Comparison of ENCODE assay signal across 8 cellular contexts in the genomic region with DNA sequence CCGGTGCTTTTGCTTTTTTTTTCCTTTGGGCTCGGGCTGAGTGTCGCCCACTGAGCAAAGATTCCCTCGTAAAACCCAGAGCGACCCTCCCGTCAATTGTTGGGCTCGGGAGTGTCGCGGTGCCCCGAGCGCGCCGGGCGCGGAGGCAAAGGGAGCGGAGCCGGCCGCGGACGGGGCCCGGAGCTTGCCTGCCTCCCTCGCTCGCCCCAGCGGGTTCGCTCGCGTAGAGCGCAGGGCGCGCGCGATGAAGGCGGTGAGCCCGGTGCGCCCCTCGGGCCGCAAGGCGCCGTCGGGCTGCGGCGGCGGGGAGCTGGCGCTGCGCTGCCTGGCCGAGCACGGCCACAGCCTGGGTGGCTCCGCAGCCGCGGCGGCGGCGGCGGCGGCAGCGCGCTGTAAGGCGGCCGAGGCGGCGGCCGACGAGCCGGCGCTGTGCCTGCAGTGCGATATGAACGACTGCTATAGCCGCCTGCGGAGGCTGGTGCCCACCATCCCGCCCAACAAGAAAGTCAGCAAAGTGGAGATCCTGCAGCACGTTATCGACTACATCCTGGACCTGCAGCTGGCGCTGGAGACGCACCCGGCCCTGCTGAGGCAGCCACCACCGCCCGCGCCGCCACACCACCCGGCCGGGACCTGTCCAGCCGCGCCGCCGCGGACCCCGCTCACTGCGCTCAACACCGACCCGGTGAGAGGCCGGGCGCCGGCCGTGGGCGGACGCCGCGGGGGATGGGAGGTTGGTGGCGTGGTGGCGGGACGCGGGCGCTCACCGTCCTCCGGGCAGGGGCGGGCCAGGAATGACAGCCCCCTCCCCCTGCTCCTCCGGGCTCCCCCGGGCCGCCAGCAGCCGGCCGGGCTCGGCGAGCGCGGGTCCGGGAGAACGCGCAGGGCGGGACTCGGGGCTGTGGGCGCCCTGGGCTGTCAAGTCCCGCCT. TPM values are rescaled to one million over a fixed set of nuclear protein-coding genes. Genes with fewer than 3 reads are reported as not detected.
A peak's percentile ranks its signal among the peaks of the same experiment; 100 is the strongest.
DNase-seq lines count a peak whose midpoint lies in the region; ATAC-seq and TF ChIP-seq lines count a peak whose summit lies in the region.

No MANE protein-coding gene starts in this region.

- TF ChIP-seq POLR2A in upper lobe of left lung (IDR thresholded peaks at IDR 0.05): peak in 1 of 4 donors; percentile 42

- peaks cover 59% of the 10 kb centered on the region for H3K27me3 Mint-ChIP-seq in stimulated activated naive CD8-positive, alpha-beta T cell treated with anti-CD3 and anti-CD28 coated beads, Interleukin-15, amount 100 ng/mL, for 72 hours

- no peaks in the 10 kb centered on the region for H3K9me3 ChIP-seq in upper lobe of left lung

- no peak for DNase-seq in stimulated activated naive CD8-positive, alpha-beta T cell treated with anti-CD3 and anti-CD28 coated beads, Interleukin-15, amount 100 ng/mL, for 72 hours
- no peak for DNase-seq in stimulated activated naive CD8-positive, alpha-beta T cell treated with anti-CD3 and anti-CD28 coated beads, Interleukin-15, Interleukin-2, amounts not matched to agents 100 U/mL and 50 U/mL, for 24 hours
- DNase-seq in cerebellum (ENCODE audit: low spot score): peak; percentile 18
- no peak for DNase-seq in left lobe of liver (ENCODE audit: low spot score)
- peak; percentile 34 to 92 for DNase-seq in upper lobe of left lung
- no peak for DNase-seq in kidney glomerular epithelial cell (lab: John Stamatoyannopoulos, UW)
- DNase-seq in SIG-M5 treated with dmso at 0.1 percent for 504 hours (lab: John Stamatoyannopoulos, UW; ENCODE audit: unreplicated experiment): no peak

- H3K4me3 Mint-ChIP-seq in stimulated activated naive CD8-positive, alpha-beta T cell treated with anti-CD3 and anti-CD28 coated beads, Interleukin-15, amount 100 ng/mL, for 72 hours: no peak overlapping the region

- no peaks in the 10 kb centered on the region for H3K36me3 ChIP-seq in upper lobe of left lung

- H3K9me3 Mint-ChIP-seq in stimulated activated naive CD8-positive, alpha-beta T cell treated with anti-CD3 and anti-CD28 coated beads, Interleukin-15, amount 100 ng/mL, for 72 hours: no peaks in the 10 kb centered on the region

- H3K27ac ChIP-seq in upper lobe of left lung: peak overlapping the region; percentile 90 to 92 (median 92)

- TF ChIP-seq CTCF in upper lobe of left lung (IDR thresholded peaks at IDR 0.05): peak in 2 of 6 experiments; percentile 10 to 16

- no peak overlapping the region for H3K27ac Mint-ChIP-seq in stimulated activated naive CD8-positive, alpha-beta T cell treated with anti-CD3 and anti-CD28 coated beads, Interleukin-15, amount 100 ng/mL, for 72 hours

- 9% methylated on average over 64 of the region's 122 CpGs; no CpG with 5 or more reads in 1 of the 2 donors for WGBS in upper lobe of left lung, 2 donors

- peaks cover 0 to 13% (median 3%) of the 10 kb centered on the region in 4 donors for H3K4me1 ChIP-seq in upper lobe of left lung

- ATAC-seq in stimulated activated naive CD8-positive, alpha-beta T cell treated with anti-CD3 and anti-CD28 coated beads, Interleukin-15, amount 100 ng/mL, for 72 hours: peak; percentile 33
- ATAC-seq in stimulated activated naive CD8-positive, alpha-beta T cell treated with anti-CD3 and anti-CD28 coated beads, Interleukin-15, Interleukin-2, amounts not matched to agents 100 U/mL and 50 U/mL, for 24 hours: no peak
- ATAC-seq in left lobe of liver (peak; percentile 62), upper lobe of left lung (ENCODE audit: low FRiP score in 2 of 2) (peak in 1 of 2 donors; percentile 55), HG02763 (IDR thresholded peaks at IDR 0.05; ENCODE audit: unreplicated experiment) (no peak)

- peaks cover 0 to 21% (median 4%) of the 10 kb centered on the region in 4 donors for H3K27me3 ChIP-seq in upper lobe of left lung

- peak overlapping the region; percentile 44 to 69 (median 66) for H3K4me3 ChIP-seq in upper lobe of left lung

- H3K4me1 Mint-ChIP-seq in stimulated activated naive CD8-positive, alpha-beta T cell treated with anti-CD3 and anti-CD28 coated beads, Interleukin-15, amount 100 ng/mL, for 72 hours: peaks cover 14% of the 10 kb centered on the region

- no peak for TF ChIP-seq EP300 in upper lobe of left lung (IDR thresholded peaks at IDR 0.05)

RNA-seq across cellular contexts. Expression of a gene that starts 0.6 kb away (rescaled TPM):
- total RNA-seq in cerebellum (118 TPM), left lobe of liver (0.70 TPM), upper lobe of left lung (10 to 100 TPM; 16.8 to 84.1 (median 36.2) TPM)

Comparison
In these comparisons a context has a peak if more than half of its experiments do, and no peak if none do; other contexts are left out.
1. ATAC-seq: peak in stimulated activated naive CD8-positive, alpha-beta T cell treated with anti-CD3 and anti-CD28 coated beads, Interleukin-15, amount 100 ng/mL, for 72 hours (single experiment) and left lobe of liver (single experiment); none in stimulated activated naive CD8-positive, alpha-beta T cell treated with anti-CD3 and anti-CD28 coated beads, Interleukin-15, Interleukin-2, amounts not matched to agents 100 U/mL and 50 U/mL, for 24 hours (single experiment) and HG02763 (single experiment).
2. DNase-seq: peak in cerebellum (single experiment) and upper lobe of left lung (2 of 2); none in stimulated activated naive CD8-positive, alpha-beta T cell treated with anti-CD3 and anti-CD28 coated beads, Interleukin-15, amount 100 ng/mL, for 72 hours (0 of 2), stimulated activated naive CD8-positive, alpha-beta T cell treated with anti-CD3 and anti-CD28 coated beads, Interleukin-15, Interleukin-2, amounts not matched to agents 100 U/mL and 50 U/mL, for 24 hours (single experiment), left lobe of liver (single experiment), kidney glomerular epithelial cell (single experiment) and SIG-M5 treated with dmso at 0.1 percent for 504 hours (single experiment).
3. RNA of a gene that starts 0.6 kb away (total RNA-seq): 118 TPM in cerebellum (single experiment) and 16.8 to 84.1 TPM in upper lobe of left lung; 0.70 TPM in left lobe of liver (single experiment); every median in the first group is over 10 times any median in the second.